ENCODE assay signal across 9 cellular contexts in the genomic region with DNA sequence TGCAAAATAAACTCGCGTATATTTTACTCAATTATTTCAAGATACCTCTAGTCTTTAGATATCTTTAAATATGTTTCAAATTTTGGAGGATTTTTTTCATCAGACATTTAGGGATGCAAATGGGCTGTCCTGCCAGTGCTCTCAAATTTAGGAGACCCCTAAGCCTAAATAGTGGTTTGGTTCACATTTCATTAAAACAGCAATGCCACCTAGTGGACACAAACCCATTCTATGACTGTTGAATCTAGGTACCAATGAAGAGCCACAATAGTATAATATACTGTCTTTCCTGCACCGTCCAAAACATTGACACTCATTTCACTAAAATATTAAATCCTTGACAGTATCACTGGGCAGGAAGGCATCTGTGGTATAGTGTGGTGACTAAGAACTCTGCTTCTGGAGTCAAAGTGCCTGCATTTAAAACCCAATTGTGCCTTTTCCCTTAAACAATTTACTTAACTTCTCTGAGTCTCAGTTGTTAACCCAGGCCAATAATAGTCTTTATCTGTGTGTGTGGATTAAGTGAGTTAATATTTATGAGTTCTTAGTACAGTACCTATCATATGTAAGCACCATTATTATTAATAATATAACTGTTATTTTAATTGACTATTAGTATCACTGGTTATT.
DNase-seq lines count a peak whose midpoint lies in the region; ATAC-seq lines count a peak whose summit lies in the region.
"Had no signal": no experiment of that assay in that cellular context is flagged by ENCODE, and none has a peak within 500 bp of the region (broad histone marks: within the 10 kb centered on the region; RNA-seq: fewer than 3 reads in every experiment).

No MANE protein-coding gene starts in this region.

- intact Hi-C loops in Right ventricle myocardium superior (cut with DNase I): no loop called here

- DNase-seq in EH (ENCODE audit: low read depth): peak; percentile 14
- DNase-seq in H4 (ENCODE audit: low spot score): peak; percentile 19
- peak; percentile 49 for DNase-seq in OCI-M1 (lab: John Stamatoyannopoulos, UW)
- peak; percentile 1 for DNase-seq in glomerular visceral epithelial cell (ENCODE audit: extremely low spot score)
- DNase-seq in cerebellum (ENCODE audit: low spot score): no peak
- no peak for DNase-seq in GM19240 (ENCODE audit: insufficient read length, low spot score)
- no peak for DNase-seq in Right ventricle myocardium superior

- ATAC-seq in GM21360 (IDR thresholded peaks at IDR 0.05; ENCODE audit: unreplicated experiment) (no peak), Right ventricle myocardium superior (ENCODE audit: poor library complexity) (no peak)
- ATAC-seq: mucosa of descending colon had no signal

Comparison
In these comparisons a context has a peak if more than half of its experiments do, and no peak if none do; other contexts are left out.
1. DNase-seq: peak in EH (single experiment), H4 (single experiment), OCI-M1 (single experiment) and glomerular visceral epithelial cell (single experiment); none in cerebellum (single experiment), GM19240 (single experiment) and Right ventricle myocardium superior (single experiment).